In the genomic region with DNA sequence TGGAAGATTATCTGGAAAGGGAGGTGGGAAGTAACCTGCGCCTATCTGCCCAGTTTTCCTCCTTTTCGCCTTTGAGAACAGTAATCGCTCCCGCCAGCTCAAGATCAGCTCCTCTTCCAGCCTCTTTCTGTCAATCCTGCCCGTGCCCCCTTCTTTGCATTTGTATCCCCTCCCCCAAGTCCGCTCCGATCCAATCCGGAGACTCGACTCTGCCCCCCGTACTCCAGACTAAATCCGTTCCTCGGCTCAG, we compare ENCODE assay signal across 8 cellular contexts. TPM values are rescaled to one million over a fixed set of nuclear protein-coding genes. Genes with fewer than 3 reads are reported as not detected.
A peak's percentile ranks its signal among the peaks of the same experiment; 100 is the strongest.
DNase-seq lines count a peak whose midpoint lies in the region; ATAC-seq and TF ChIP-seq lines count a peak whose summit lies in the region.

No MANE protein-coding gene starts in this region.

- H3K27me3 Mint-ChIP-seq in activated naive CD4-positive, alpha-beta T cell treated with anti-CD3 and anti-CD28 coated beads, Interleukin-2, amount 50 U/mL, for 24 hours: no peaks in the 10 kb centered on the region

- peaks cover 39% of the 10 kb centered on the region for H3K4me1 Mint-ChIP-seq in activated naive CD4-positive, alpha-beta T cell treated with anti-CD3 and anti-CD28 coated beads, Interleukin-2, amount 50 U/mL, for 24 hours

- in situ Hi-C loops in transverse colon (cut with MboI; ENCODE audit: low pct_ligation_motif_present in 1 of 4, low pct_unique_long_range_greater_than_20kb in 1 of 4, low sequenced_read_pairs in 3 of 4): no loop called here

- H3K36me3 ChIP-seq in ascending aorta (peaks cover 0 to 8% of the 10 kb centered on the region in 2 donors), transverse colon (no peaks in the 10 kb centered on the region)

- no peak for DNase-seq in activated naive CD4-positive, alpha-beta T cell treated with Interleukin-2 at 50 U/mL for 16 hours
- no peak for DNase-seq in ascending aorta (ENCODE audit: low spot score in 2 of 2)
- no peak for DNase-seq in lower leg skin (ENCODE audit: low spot score in 2 of 2)
- DNase-seq in transverse colon: no peak
- DNase-seq in glomerular visceral epithelial cell (ENCODE audit: extremely low spot score): no peak
- DNase-seq in activated CD4-positive, alpha-beta T cell treated with anti-CD3 and anti-CD28 coated beads for 48 hours: no peak

- H3K4me3 Mint-ChIP-seq in activated naive CD4-positive, alpha-beta T cell treated with anti-CD3 and anti-CD28 coated beads, Interleukin-2, amount 50 U/mL, for 24 hours: peak overlapping the region; percentile 93

- peak overlapping the region; percentile 97 to 99 for H3K27ac ChIP-seq in ascending aorta
- peak overlapping the region; percentile 97 to 99 (median 98) for H3K27ac ChIP-seq in transverse colon

- TF ChIP-seq EP300 in transverse colon (IDR thresholded peaks at IDR 0.05; ENCODE audit: low read depth): no peak

- H3K4me3 ChIP-seq in ascending aorta (peak overlapping the region; percentile 81 to 91), lower leg skin (ENCODE audit: low read depth, poor library complexity, severe bottlenecking) (peak overlapping the region; percentile 54), transverse colon (peak overlapping the region; percentile 27 to 88 (median 74))

- WGBS in lower leg skin, 2 donors: 0% methylated on average over 12 of the region's 12 CpGs
- 0 to 1% methylated on average over 1 to 12 of the region's 12 CpGs for WGBS in transverse colon (ENCODE audit: low coverage in 1 of 2), 2 donors

- TF ChIP-seq CTCF in ascending aorta (IDR thresholded peaks at IDR 0.05): no peak
- TF ChIP-seq CTCF in lower leg skin (IDR thresholded peaks at IDR 0.05): no peak
- no peak for TF ChIP-seq CTCF in transverse colon (IDR thresholded peaks at IDR 0.05)

- H3K9me3 ChIP-seq in ascending aorta: no peaks in the 10 kb centered on the region
- no peaks in the 10 kb centered on the region for H3K9me3 ChIP-seq in transverse colon

- ATAC-seq in GM18517 (IDR thresholded peaks at IDR 0.05; ENCODE audit: unreplicated experiment): no peak

- peak overlapping the region; percentile 88 for H3K27ac Mint-ChIP-seq in activated naive CD4-positive, alpha-beta T cell treated with anti-CD3 and anti-CD28 coated beads, Interleukin-2, amount 50 U/mL, for 24 hours

- TF ChIP-seq POLR2A in lower leg skin (IDR thresholded peaks at IDR 0.05) (no peak), transverse colon (IDR thresholded peaks at IDR 0.05) (peak; percentile 94)

- H3K27me3 ChIP-seq in ascending aorta: no peaks in the 10 kb centered on the region
- no peaks in the 10 kb centered on the region for H3K27me3 ChIP-seq in transverse colon

- intact Hi-C loops in ascending aorta (cut with DNase I): loop anchor here (1.0 to 10.0 kb wide), 6 partner anchors 21 to 487 kb away; a partner anchor contains a TSS
- intact Hi-C loops in lower leg skin (cut with DNase I; ENCODE audit: low total_unique reads): no loop called here
- intact Hi-C loops in transverse colon (cut with DNase I; ENCODE audit: low total_unique reads): no loop called here

- H3K9me3 Mint-ChIP-seq in activated naive CD4-positive, alpha-beta T cell treated with anti-CD3 and anti-CD28 coated beads, Interleukin-2, amount 50 U/mL, for 24 hours: no peaks in the 10 kb centered on the region

- H3K36me3 Mint-ChIP-seq in activated naive CD4-positive, alpha-beta T cell treated with anti-CD3 and anti-CD28 coated beads, Interleukin-2, amount 50 U/mL, for 24 hours: peaks cover 5% of the 10 kb centered on the region

- H3K4me1 ChIP-seq in ascending aorta (peaks cover 0 to 13% of the 10 kb centered on the region in 2 donors), transverse colon (peaks cover 13 to 22% (median 15%) of the 10 kb centered on the region in 4 donors)

RNA-seq across cellular contexts. Expression of a gene that starts 0.3 kb away (rescaled TPM):
- 56.8 TPM for total RNA-seq in ascending aorta
- total RNA-seq in lower leg skin: 10 to 100 TPM; 18.7 to 22.8 (median 19.7) TPM
- 10 to 100 TPM; 25.9 to 84.2 (median 68.1) TPM for total RNA-seq in transverse colon

RNA-seq across cellular contexts. Expression of a gene that starts 2.4 kb away (rescaled TPM):
- not detected for total RNA-seq in ascending aorta
- 10 to 100 TPM; 10.4 to 17.0 (median 12.9) TPM for total RNA-seq in lower leg skin
- total RNA-seq in transverse colon: 10 to 100 TPM in 1 of 4 donors, 1 to 10 TPM in 1, not detected in 2; 5.7 to 23.3 TPM

RNA-seq across cellular contexts. Expression of a gene that starts 21.3 kb away (rescaled TPM):
- 149 TPM for total RNA-seq in ascending aorta
- total RNA-seq in lower leg skin: 10 to 100 TPM; 34.4 to 52.8 (median 45.1) TPM
- 100 to 1,000 TPM; 102 to 123 (median 115) TPM for total RNA-seq in transverse colon

RNA-seq across cellular contexts. Expression of a gene that starts 26.7 kb away (rescaled TPM):
- total RNA-seq in ascending aorta: 154 TPM
- 10 to 100 TPM; 18.0 to 52.4 (median 44.9) TPM for total RNA-seq in lower leg skin
- 10 to 100 TPM; 45.1 to 85.3 (median 65.6) TPM for total RNA-seq in transverse colon

RNA-seq across cellular contexts. Expression of a gene that starts 27.4 kb away (rescaled TPM):
- 8.3 TPM for total RNA-seq in ascending aorta
- total RNA-seq in lower leg skin: 1 to 10 TPM; 4.1 to 8.5 (median 4.6) TPM
- 10 to 100 TPM in 2 of 4 donors, 1 to 10 TPM in 2; 8.3 to 29.1 (median 12.1) TPM for total RNA-seq in transverse colon
